Comparison of ENCODE assay signal across 31 cellular contexts in the genomic region with DNA sequence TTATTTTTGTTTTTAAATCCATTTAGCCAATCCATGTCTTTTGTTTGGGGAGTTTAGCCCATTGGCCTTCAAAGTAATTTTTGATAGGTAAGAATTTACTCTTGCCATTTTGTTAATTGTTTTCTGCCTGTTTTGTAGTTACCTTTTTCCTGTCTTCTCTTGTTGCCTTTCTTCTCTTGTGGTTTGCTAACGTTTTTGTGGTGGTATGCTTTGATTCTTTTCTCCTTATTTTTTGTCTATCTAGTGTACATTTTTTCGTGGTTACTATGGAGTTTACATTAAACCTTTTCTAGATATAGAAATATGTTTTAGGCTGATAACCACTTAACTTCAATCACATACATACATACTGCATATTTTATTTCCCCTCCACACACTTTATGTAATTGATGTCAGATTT.
"Had no signal": no experiment of that assay in that cellular context is flagged by ENCODE, and none has a peak within 500 bp of the region (broad histone marks: within the 10 kb centered on the region; RNA-seq: fewer than 3 reads in every experiment).

No MANE protein-coding gene starts in this region.

- H3K4me3 ChIP-seq: adrenal gland, ascending aorta, body of pancreas, breast epithelium, cardiac muscle cell had no signal

- DNase-seq: activated effector memory CD4-positive, alpha-beta T cell treated with anti-CD3 and anti-CD28 coated beads, Interleukin-2, amount 50 U/mL, for 16 hours; activated effector memory CD4-positive, alpha-beta T cell treated with Interleukin-2 at 50 U/mL for 16 hours; activated gamma-delta T cell; activated gamma-delta T cell treated with Interleukin-2 at 50 U/mL for 16 hours; activated naive CD4-positive, alpha-beta T cell; activated naive CD4-positive, alpha-beta T cell treated with anti-CD3 and anti-CD28 coated beads for 36 hours; activated naive CD4-positive, alpha-beta T cell treated with anti-CD3 and anti-CD28 coated beads, Interleukin-2, amount 10 ng/mL, durations not matched to agents 7 days and 5 days; activated naive CD4-positive, alpha-beta T cell treated with anti-CD3 and anti-CD28 coated beads, Interleukin-2, amount 50 U/mL, for 16 hours; activated naive CD4-positive, alpha-beta T cell treated with Interleukin-2 at 50 U/mL for 16 hours; activated naive CD8-positive, alpha-beta T cell treated with anti-CD3 and anti-CD28 coated beads for 36 hours; activated naive CD8-positive, alpha-beta T cell treated with anti-CD3 and anti-CD28 coated beads, Interleukin-2, amount 10 ng/mL, durations not matched to agents 7 days and 5 days; activated naive CD8-positive, alpha-beta T cell treated with anti-CD3 and anti-CD28 coated beads, Interleukin-2, amount 50 U/mL, for 24 hours; activated T-cell treated with anti-CD3 and anti-CD28 coated beads, Interleukin-2, amount 50 U/mL, for 24 hours; activated T-cell treated with anti-CD3 and anti-CD28 coated beads, Interleukin-2, amount 50 U/mL, for 4 hours; activated T-cell treated with anti-CD3 and anti-CD28 coated beads, Interleukin-2, amount 50 U/mL, for 48 hours; activated T-cell treated with anti-CD3 and anti-CD28 coated beads, Interleukin-2, amount 50 U/mL, for 72 hours; adrenal gland; amniotic stem cell; amygdala; anterior cingulate cortex; aorta; body of pancreas; brain microvascular endothelial cell; caudate nucleus; central memory CD4-positive, alpha-beta T cell; cerebellar nuclear complex had no signal

- H3K27me3 ChIP-seq: adrenal gland, ascending aorta, body of pancreas, brain microvascular endothelial cell, breast epithelium, cardiac muscle cell had no signal

- H3K9me3 ChIP-seq: adrenal gland, body of pancreas had no signal

- H3K4me1 ChIP-seq: adrenal gland, ascending aorta, body of pancreas, breast epithelium had no signal

- ATAC-seq: activated naive CD4-positive, alpha-beta T cell treated with anti-CD3 and anti-CD28 coated beads, Interleukin-2, amount 50 U/mL, for 72 hours; activated naive CD8-positive, alpha-beta T cell treated with anti-CD3 and anti-CD28 coated beads, Interleukin-2, amount 50 U/mL, for 24 hours; activated T-cell treated with anti-CD3 and anti-CD28 coated beads, Interleukin-2, amount 50 U/mL, for 4 hours; activated T-cell treated with anti-CD3 and anti-CD28 coated beads, Interleukin-2, amount 50 U/mL, for 72 hours; activated T-helper 17 cell treated with anti-CD3 and anti-CD28 coated beads, Interleukin-2, amount 50 U/mL, for 72 hours; body of pancreas had no signal

- H3K36me3 ChIP-seq: adrenal gland, ascending aorta, brain microvascular endothelial cell, breast epithelium, cardiac muscle cell had no signal

- H3K27ac ChIP-seq: adrenal gland, ascending aorta, body of pancreas, brain microvascular endothelial cell, breast epithelium, cardiac muscle cell had no signal
